14 cellular contexts compared by ENCODE assay signal in the genomic region with DNA sequence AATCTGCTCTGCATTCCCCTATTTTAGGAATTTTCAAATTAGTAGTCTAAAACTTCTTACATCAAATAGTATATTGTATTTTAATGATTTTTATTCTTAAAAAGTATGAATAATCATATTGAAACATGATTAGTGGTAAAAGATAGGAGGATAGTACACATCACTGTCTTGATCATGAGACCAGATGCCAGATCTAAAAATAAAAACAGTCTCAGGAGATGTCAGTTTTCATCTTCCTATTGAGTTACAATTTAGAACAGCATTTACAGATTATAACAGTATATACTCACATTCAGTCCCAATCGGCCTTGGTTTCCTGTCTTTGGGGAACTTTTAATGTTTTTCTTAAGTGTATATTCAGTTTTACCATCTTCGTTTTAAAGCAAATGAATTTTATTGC.
"Had no signal": no experiment of that assay in that cellular context is flagged by ENCODE, and none has a peak within 500 bp of the region (broad histone marks: within the 10 kb centered on the region; RNA-seq: fewer than 3 reads in every experiment).

No MANE protein-coding gene starts in this region.

- H3K4me2 ChIP-seq: neural progenitor cell, smooth muscle cell had no signal

- H3K4me1 ChIP-seq: neural progenitor cell, testis had no signal

- H3K9me3 ChIP-seq: testis, upper lobe of right lung had no signal

- H3K36me3 ChIP-seq: neural progenitor cell had no signal

- H3K9ac ChIP-seq: neural progenitor cell had no signal

- H3K27ac ChIP-seq: neural progenitor cell, testis, upper lobe of right lung, VCaP had no signal

- H3K4me3 ChIP-seq: cardiac muscle cell, neural progenitor cell, smooth muscle cell, testis, upper lobe of right lung had no signal

- H3K27me3 ChIP-seq: cardiac muscle cell, neural progenitor cell, testis, upper lobe of right lung had no signal

- DNase-seq: activated CD4-positive, alpha-beta T cell treated with anti-CD3 and anti-CD28 coated beads, Interleukin-2, amount 50 U/mL, for 1 hour; activated CD4-positive, CD25-positive, alpha-beta regulatory T cell treated with anti-CD3 and anti-CD28 coated beads, Interleukin-2, amount 50 U/mL, for 72 hours; activated CD8-positive, alpha-beta memory T cell treated with anti-CD3 and anti-CD28 coated beads, Interleukin-2, amount 50 U/mL, for 4 hours; activated gamma-delta T cell; activated naive CD8-positive, alpha-beta T cell treated with anti-CD3 and anti-CD28 coated beads for 36 hours; activated T-cell treated with anti-CD3 and anti-CD28 coated beads, Interleukin-2, amount 50 U/mL, for 4 hours; right cardiac atrium; stimulated activated CD4-positive, alpha-beta T cell treated with anti-CD3 and anti-CD28 coated beads, Interleukin-4, amount 100 ng/mL, for 1 hour; upper lobe of right lung had no signal

- H2AFZ ChIP-seq: neural progenitor cell had no signal
